8 cellular contexts compared by ENCODE assay signal in the genomic region with DNA sequence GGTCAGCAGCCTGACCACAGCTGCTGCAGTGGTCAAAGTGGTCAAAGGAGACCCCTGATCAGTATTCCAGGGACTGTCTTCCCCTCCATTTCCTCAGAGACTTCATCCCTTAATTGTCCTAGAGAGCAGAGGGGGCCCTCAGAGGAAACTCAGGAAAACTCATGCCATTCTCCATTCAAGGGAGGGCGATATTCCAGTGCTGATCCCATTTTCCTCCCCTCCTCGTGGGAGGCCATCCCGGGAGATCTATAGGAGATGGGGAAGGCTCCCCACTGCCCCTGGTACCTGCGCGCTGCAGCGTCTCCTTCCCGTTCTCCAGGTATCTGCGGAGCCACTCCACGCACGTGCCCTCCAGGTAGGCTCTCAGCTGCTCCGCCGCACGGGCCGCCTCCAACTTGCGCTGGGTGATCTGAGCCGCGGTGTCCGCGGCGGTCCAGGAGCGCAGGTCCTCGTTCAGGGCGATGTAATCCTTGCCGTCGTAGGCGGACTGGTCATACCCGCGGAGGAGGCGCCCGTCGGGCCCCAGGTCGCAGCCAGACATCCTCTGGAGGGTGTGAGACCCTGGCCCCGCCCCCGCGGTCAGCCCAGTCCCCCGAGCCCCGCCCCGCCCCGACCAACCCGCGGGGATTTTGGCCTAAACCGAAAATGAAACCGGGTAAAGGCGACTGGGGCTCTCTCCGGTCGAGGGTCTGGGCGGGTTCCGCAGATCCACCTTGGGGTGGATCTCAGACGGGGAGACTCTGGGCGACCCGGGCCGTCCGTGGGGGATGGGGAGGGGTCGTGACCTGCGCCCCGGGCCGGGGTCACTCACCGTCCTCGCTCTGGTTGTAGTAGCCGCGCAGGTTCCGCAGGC. TPM values are rescaled to one million over a fixed set of nuclear protein-coding genes. Genes with fewer than 3 reads are reported as not detected.
DNase-seq lines count a peak whose midpoint lies in the region; ATAC-seq and TF ChIP-seq lines count a peak whose summit lies in the region.

No MANE protein-coding gene starts in this region.

- peak overlapping the region; percentile 99 for H3K27ac Mint-ChIP-seq in activated B cell treated with CpG ODN at 0.5 μM for 24 hours
- H3K27ac Mint-ChIP-seq in memory B cell = peak overlapping the region; percentile 100

- peak overlapping the region; percentile 63 to 91 for H3K9ac ChIP-seq in duodenal mucosa (ENCODE audit: low read depth in 1 of 2, low read length in 2 of 2)

- ATAC-seq in HG03432 (IDR thresholded peaks at IDR 0.05; ENCODE audit: unreplicated experiment) (peak; percentile 39), activated B cell treated with CpG ODN at 0.5 μM for 24 hours (ENCODE audit: low read depth) (peak; percentile 41), memory B cell (ENCODE audit: low read depth) (peak; percentile 23)

- POLR2A ChIA-PET in activated B cell treated with CpG ODN at 0.5 μM for 24 hours (lab: Charles Lee) = interaction anchor here (0.6 to 9.0 kb wide), 4 partner anchors 37 to 224 kb away, joined by 4 to 114 read pairs (median 14); no protein-coding TSS in a partner anchor

- H3K9me3 Mint-ChIP-seq in activated B cell treated with CpG ODN at 0.5 μM for 24 hours (no peaks in the 10 kb centered on the region), memory B cell (peaks cover 2% of the 10 kb centered on the region)

- CTCF ChIA-PET in activated B cell treated with CpG ODN at 0.5 μM for 24 hours (lab: Charles Lee) = no interaction called here

- no peaks in the 10 kb centered on the region for H3K9me3 ChIP-seq in duodenal mucosa (ENCODE audit: control insufficient read depth in 1 of 2, low read length in 2 of 2)

- intact Hi-C loops in activated B cell treated with CpG ODN at 0.5 μM for 24 hours (cut with micrococcal nuclease) = loop anchor here (1.0 kb wide), 1 partner anchor 37 kb away; no protein-coding TSS in a partner anchor

- H3K4me1 ChIP-seq in duodenal mucosa (ENCODE audit: control insufficient read depth in 1 of 2, insufficient read depth in 2 of 2, low read length in 2 of 2) = peaks cover 0 to 26% of the 10 kb centered on the region in 2 donors

- peak overlapping the region; percentile 95 for H3K27ac ChIP-seq in duodenal mucosa (ENCODE audit: low read depth, low read length)

- peaks cover 46% of the 10 kb centered on the region for H3K36me3 Mint-ChIP-seq in activated B cell treated with CpG ODN at 0.5 μM for 24 hours (ENCODE audit: low read depth)
- peaks cover 26% of the 10 kb centered on the region for H3K36me3 Mint-ChIP-seq in memory B cell

- H3K4me3 ChIP-seq in duodenal mucosa (ENCODE audit: low read depth in 1 of 2, low read length in 2 of 2) = peak overlapping the region; percentile 63 to 78

- no peaks in the 10 kb centered on the region for H3K27me3 Mint-ChIP-seq in activated B cell treated with CpG ODN at 0.5 μM for 24 hours
- no peaks in the 10 kb centered on the region for H3K27me3 Mint-ChIP-seq in memory B cell

- H3K4me1 Mint-ChIP-seq in activated B cell treated with CpG ODN at 0.5 μM for 24 hours (peaks cover 65% of the 10 kb centered on the region), memory B cell (peaks cover 37% of the 10 kb centered on the region)

- peaks cover 0 to 19% of the 10 kb centered on the region in 2 donors for H3K36me3 ChIP-seq in duodenal mucosa (ENCODE audit: control insufficient read depth in 1 of 2, insufficient read depth in 2 of 2, low read length in 2 of 2)

- no peaks in the 10 kb centered on the region for H3K27me3 ChIP-seq in duodenal mucosa (ENCODE audit: control insufficient read depth in 1 of 2, insufficient read depth in 2 of 2, low read length in 2 of 2)

- no peak for TF ChIP-seq CTCF in activated B cell treated with CpG ODN at 0.5 μM for 24 hours (IDR thresholded peaks at IDR 0.05)

- DNase-seq in DMS79 treated with DMSO at 0.1 percent for 48 hours (lab: John Stamatoyannopoulos, UW) (peak; percentile 5), DMS79 (lab: John Stamatoyannopoulos, UW) (no peak), activated B cell treated with CpG ODN at 0.5 μM for 24 hours (peak; percentile 68), memory B cell (ENCODE audit: low spot score in 2 of 2) (peak in 1 of 2 donors; percentile 45), Ammon's horn (ENCODE audit: low spot score) (no peak)
- peak; percentile 84 for DNase-seq in stimulated activated CD8-positive, alpha-beta memory T cell treated with anti-CD3 and anti-CD28 coated beads, Interleukin-4, amount 100 ng/mL, for 48 hours

- H3K4me3 Mint-ChIP-seq in activated B cell treated with CpG ODN at 0.5 μM for 24 hours (peak overlapping the region; percentile 90), memory B cell (peak overlapping the region; percentile 98)

RNA-seq across cellular contexts. Expression of gene HLA-C, which starts 0.9 kb away (rescaled TPM):
- total RNA-seq in activated B cell treated with CpG ODN at 0.5 μM for 24 hours = 762 and 793 TPM in 2 replicates

Comparison
In these comparisons a context has a peak if more than half of its experiments do, and no peak if none do; other contexts are left out.
1. DNase-seq: peak in DMS79 treated with DMSO at 0.1 percent for 48 hours (single experiment), activated B cell treated with CpG ODN at 0.5 μM for 24 hours (single experiment) and stimulated activated CD8-positive, alpha-beta memory T cell treated with anti-CD3 and anti-CD28 coated beads, Interleukin-4, amount 100 ng/mL, for 48 hours (single experiment); none in DMS79 (single experiment) and Ammon's horn (single experiment).
2. Peak in every context shown above with its lines, with median percentiles within 50 percentile points of each other: ATAC-seq.